In genomic region chr1:193392686-193393085, GRCh38 we compare ENCODE assay signal across 11 cellular contexts.
"Had no signal": no experiment of that assay in that cellular context is flagged by ENCODE, and none has a peak within 500 bp of the region (broad histone marks: within the 10 kb centered on the region; RNA-seq: fewer than 3 reads in every experiment).

No MANE protein-coding gene starts in this region.

- H3K4me3 Mint-ChIP-seq: activated naive CD4-positive, alpha-beta T cell treated with anti-CD3 and anti-CD28 coated beads for 36 hours; activated T-helper 17 cell treated with anti-CD3 and anti-CD28 coated beads, Interleukin-2, amount 50 U/mL, for 72 hours; naive B cell had no signal

- H2AFZ ChIP-seq: parathyroid adenoma had no signal

- H3K27ac ChIP-seq: parathyroid adenoma, skin epidermis, thyroid gland had no signal

- H3K4me3 ChIP-seq: lung, skin epidermis, thyroid gland had no signal

- H3K36me3 ChIP-seq: thyroid gland had no signal

- ATAC-seq: activated T-helper 17 cell treated with anti-CD3 and anti-CD28 coated beads, Interleukin-2, amount 50 U/mL, for 72 hours had no signal

- H3K27me3 Mint-ChIP-seq: activated T-helper 17 cell treated with anti-CD3 and anti-CD28 coated beads, Interleukin-2, amount 50 U/mL, for 72 hours had no signal

- H3K4me1 ChIP-seq: parathyroid adenoma, thyroid gland had no signal

- H3K27me3 ChIP-seq: thyroid gland had no signal

- H3K9me3 Mint-ChIP-seq: naive B cell had no signal

- H3K9ac ChIP-seq: parathyroid adenoma had no signal

- H3K36me3 Mint-ChIP-seq: naive B cell had no signal

- FAIRE-seq: endothelial cell of umbilical vein, urothelium cell line had no signal

- DNase-seq: activated CD4-positive, alpha-beta T cell treated with anti-CD3 and anti-CD28 coated beads for 48 hours; activated CD8-positive, alpha-beta memory T cell treated with anti-CD3 and anti-CD28 coated beads for 24 hours; activated naive CD4-positive, alpha-beta T cell treated with anti-CD3 and anti-CD28 coated beads for 36 hours; naive B cell had no signal

- H3K27ac Mint-ChIP-seq: activated naive CD4-positive, alpha-beta T cell treated with anti-CD3 and anti-CD28 coated beads for 36 hours; activated T-helper 17 cell treated with anti-CD3 and anti-CD28 coated beads, Interleukin-2, amount 50 U/mL, for 72 hours; naive B cell had no signal

- H3K9me3 ChIP-seq: thyroid gland had no signal

- H3K79me2 ChIP-seq: parathyroid adenoma had no signal

- H3K4me1 Mint-ChIP-seq: naive B cell had no signal
